8 cellular contexts compared by ENCODE assay signal in the genomic region with DNA sequence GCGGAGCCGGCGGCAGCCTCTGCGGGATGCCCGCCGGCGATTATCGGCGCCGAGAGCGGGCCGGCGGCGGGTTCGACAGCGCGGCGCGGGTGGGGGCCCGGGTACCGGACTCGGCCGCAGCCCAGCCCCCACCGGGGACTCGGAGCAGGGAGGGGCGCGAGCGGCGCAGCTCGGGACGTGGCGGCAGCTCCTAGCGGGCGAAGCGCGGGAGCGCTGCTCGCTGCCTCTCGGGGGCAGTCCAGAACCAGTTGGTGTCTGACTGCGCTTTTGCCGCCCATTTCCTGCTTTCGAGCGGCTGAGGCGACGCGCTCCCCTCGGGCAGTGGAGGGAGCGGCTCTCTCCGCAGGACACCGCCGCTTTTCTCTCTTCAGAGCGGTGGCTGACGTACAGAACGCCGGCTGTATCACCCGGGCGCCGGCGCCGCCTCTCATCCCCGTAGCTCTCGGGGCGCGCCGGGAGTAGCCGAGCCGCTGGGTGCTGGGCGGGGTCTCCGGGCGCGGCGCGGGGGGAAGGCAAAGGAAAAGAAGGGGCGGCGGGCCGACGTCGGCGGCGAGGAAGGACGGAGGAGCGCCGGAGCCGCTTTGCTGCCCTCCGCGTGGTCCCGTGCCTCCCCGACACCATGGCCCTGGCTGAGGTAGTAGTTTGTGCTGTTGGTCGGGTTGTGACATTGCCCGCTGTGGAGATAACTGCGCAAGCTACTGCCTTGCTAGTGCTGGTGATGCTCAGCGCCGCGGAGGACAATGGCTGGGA.
DNase-seq lines count a peak whose midpoint lies in the region; ATAC-seq lines count a peak whose summit lies in the region.

No MANE protein-coding gene starts in this region.

- DNase-seq in AG08395 (ENCODE audit: low spot score) (peak; percentile 76), NCI-H2171 treated with DMSO at 0.1 percent for 48 hours (lab: John Stamatoyannopoulos, UW) (peak; percentile 80), cerebellar cortex (ENCODE audit: low spot score) (peak; percentile 84), kidney glomerular epithelial cell (lab: John Stamatoyannopoulos, UW) (peak; percentile 69)
- peak; percentile 64 to 67 for DNase-seq in stimulated activated CD4-positive, alpha-beta T cell treated with anti-CD3 and anti-CD28 coated beads, Interleukin-15, amount 100 ng/mL, for 48 hours (ENCODE audit: low read depth in 2 of 2)

- ATAC-seq in GM18861 (IDR thresholded peaks at IDR 0.05; ENCODE audit: unreplicated experiment) (peak; percentile 65), HG03095 (IDR thresholded peaks at IDR 0.05; ENCODE audit: unreplicated experiment) (peak; percentile 62)
- peak; percentile 74 to 75 for ATAC-seq in activated CD4-positive, CD25-positive, alpha-beta regulatory T cell treated with anti-CD3 and anti-CD28 coated beads, Interleukin-2, amount 50 U/mL, for 24 hours

Comparison
In these comparisons a context has a peak if more than half of its experiments do, and no peak if none do; other contexts are left out.
1. Peak in every context shown above with its lines: DNase-seq and ATAC-seq.